ENCODE assay signal across 8 cellular contexts in genomic region chr14:50944647-50945413, GRCh38. TPM values are rescaled to one million over a fixed set of nuclear protein-coding genes. Genes with fewer than 3 reads are reported as not detected.
DNase-seq lines count a peak whose midpoint lies in the region; ATAC-seq and TF ChIP-seq lines count a peak whose summit lies in the region.

No MANE protein-coding gene starts in this region.

- TF ChIP-seq POLR2A in Peyer's patch (IDR thresholded peaks at IDR 0.05): no peak
- TF ChIP-seq POLR2A in tibial nerve (IDR thresholded peaks at IDR 0.05): peak; percentile 4 to 42

- H3K4me3 ChIP-seq in Peyer's patch (peak overlapping the region; percentile 54 to 67 (median 66)), tibial nerve (peak overlapping the region; percentile 79 to 91 (median 86))

- H3K27me3 ChIP-seq in Peyer's patch (no peaks in the 10 kb centered on the region), tibial nerve (no peaks in the 10 kb centered on the region)

- no peaks in the 10 kb centered on the region for H3K36me3 Mint-ChIP-seq in activated T-cell treated with anti-CD3 and anti-CD28 coated beads, Interleukin-2, amount 50 U/mL, for 24 hours (ENCODE audit: low read depth)
- H3K36me3 Mint-ChIP-seq in dendritic cell treated with granulocyte-macrophage colony-stimulating factor and Interleukin-4, amounts not matched to agents 40 ng/mL and 50 ng/mL, for 4 days (ENCODE audit: low read depth): peaks cover 35% of the 10 kb centered on the region

- H3K9me3 ChIP-seq in Peyer's patch: no peaks in the 10 kb centered on the region
- no peaks in the 10 kb centered on the region for H3K9me3 ChIP-seq in tibial nerve

- no peaks in the 10 kb centered on the region for H3K9me3 Mint-ChIP-seq in activated T-cell treated with anti-CD3 and anti-CD28 coated beads, Interleukin-2, amount 50 U/mL, for 24 hours
- H3K9me3 Mint-ChIP-seq in dendritic cell treated with granulocyte-macrophage colony-stimulating factor and Interleukin-4, amounts not matched to agents 40 ng/mL and 50 ng/mL, for 4 days: no peaks in the 10 kb centered on the region

- H3K36me3 ChIP-seq in Peyer's patch: no peaks in the 10 kb centered on the region
- H3K36me3 ChIP-seq in tibial nerve: peaks cover 0 to 7% (median 0%) of the 10 kb centered on the region in 3 donors

- ATAC-seq in HG03469 (IDR thresholded peaks at IDR 0.05; ENCODE audit: unreplicated experiment) (peak; percentile 22), HG03025 (IDR thresholded peaks at IDR 0.05; ENCODE audit: low FRiP score, unreplicated experiment) (no peak)

- H3K4me1 ChIP-seq in Peyer's patch (peaks cover 0 to 13% (median 4%) of the 10 kb centered on the region in 4 donors), tibial nerve (peaks cover 0 to 13% (median 0%) of the 10 kb centered on the region in 4 donors)

- DNase-seq in activated T-cell treated with anti-CD3 and anti-CD28 coated beads, Interleukin-2, amount 50 U/mL, for 24 hours: no peak
- DNase-seq in activated T-cell treated with anti-CD3 and anti-CD28 coated beads for 4 hours: no peak
- peak; percentile 18 to 56 (median 55) for DNase-seq in Peyer's patch
- DNase-seq in medulla oblongata (ENCODE audit: extremely low spot score): peak; percentile 37
- peak; percentile 32 to 54 for DNase-seq in tibial nerve (ENCODE audit: low spot score in 2 of 2)

- H3K4me1 Mint-ChIP-seq in activated T-cell treated with anti-CD3 and anti-CD28 coated beads, Interleukin-2, amount 50 U/mL, for 24 hours (ENCODE audit: low read depth): peaks cover 14% of the 10 kb centered on the region
- peaks cover 34% of the 10 kb centered on the region for H3K4me1 Mint-ChIP-seq in dendritic cell treated with granulocyte-macrophage colony-stimulating factor and Interleukin-4, amounts not matched to agents 40 ng/mL and 50 ng/mL, for 4 days (ENCODE audit: low read depth)

- intact Hi-C loops in dendritic cell treated with granulocyte-macrophage colony-stimulating factor and Interleukin-4, amounts not matched to agents 40 ng/mL and 50 ng/mL, for 4 days (cut with micrococcal nuclease): loop anchor here (2.0 kb wide), 1 partner anchor 296 kb away; the partner anchor contains the start of gene TMX1

- H3K4me3 Mint-ChIP-seq in activated T-cell treated with anti-CD3 and anti-CD28 coated beads, Interleukin-2, amount 50 U/mL, for 24 hours: peak overlapping the region; percentile 80
- H3K4me3 Mint-ChIP-seq in dendritic cell treated with granulocyte-macrophage colony-stimulating factor and Interleukin-4, amounts not matched to agents 40 ng/mL and 50 ng/mL, for 4 days: peak overlapping the region; percentile 92

- TF ChIP-seq EP300 in tibial nerve (IDR thresholded peaks at IDR 0.05): no peak

- TF ChIP-seq CTCF in Peyer's patch (IDR thresholded peaks at IDR 0.05) (no peak), tibial nerve (IDR thresholded peaks at IDR 0.05) (no peak)

- H3K27ac ChIP-seq in Peyer's patch (peak overlapping the region; percentile 47 to 73 (median 64)), tibial nerve (peak overlapping the region; percentile 81 to 96 (median 90))

- 5 to 9% methylated on average over 18 to 20 of the region's 29 CpGs for WGBS in tibial nerve, 2 donors

- H3K27me3 Mint-ChIP-seq in activated T-cell treated with anti-CD3 and anti-CD28 coated beads, Interleukin-2, amount 50 U/mL, for 24 hours: peaks cover 40% of the 10 kb centered on the region
- H3K27me3 Mint-ChIP-seq in dendritic cell treated with granulocyte-macrophage colony-stimulating factor and Interleukin-4, amounts not matched to agents 40 ng/mL and 50 ng/mL, for 4 days: no peaks in the 10 kb centered on the region

- peak overlapping the region; percentile 50 for H3K27ac Mint-ChIP-seq in activated T-cell treated with anti-CD3 and anti-CD28 coated beads, Interleukin-2, amount 50 U/mL, for 24 hours
- peak overlapping the region; percentile 94 for H3K27ac Mint-ChIP-seq in dendritic cell treated with granulocyte-macrophage colony-stimulating factor and Interleukin-4, amounts not matched to agents 40 ng/mL and 50 ng/mL, for 4 days

RNA-seq across cellular contexts. Expression of gene PYGL, which starts 0.5 kb away (rescaled TPM):
- total RNA-seq in Peyer's patch (10 to 100 TPM in 1 of 4 donors, 1 to 10 TPM in 3; 1.8 to 42.1 (median 4.1) TPM), tibial nerve (100 to 1,000 TPM in 1 of 4 donors, 10 to 100 TPM in 3; 50.0 to 112 (median 74.3) TPM)

Comparison
In these comparisons a context has a peak if more than half of its experiments do, and no peak if none do; other contexts are left out.
1. DNase-seq: peak in Peyer's patch (3 of 3), medulla oblongata (single experiment) and tibial nerve (2 of 2); none in activated T-cell treated with anti-CD3 and anti-CD28 coated beads, Interleukin-2, amount 50 U/mL, for 24 hours (single experiment) and activated T-cell treated with anti-CD3 and anti-CD28 coated beads for 4 hours (single experiment).
2. POLR2A ChIP-seq: peak in tibial nerve (2 of 2); none in Peyer's patch (0 of 2).